Comparison of ENCODE assay signal across 1 cellular context in the genomic region with DNA sequence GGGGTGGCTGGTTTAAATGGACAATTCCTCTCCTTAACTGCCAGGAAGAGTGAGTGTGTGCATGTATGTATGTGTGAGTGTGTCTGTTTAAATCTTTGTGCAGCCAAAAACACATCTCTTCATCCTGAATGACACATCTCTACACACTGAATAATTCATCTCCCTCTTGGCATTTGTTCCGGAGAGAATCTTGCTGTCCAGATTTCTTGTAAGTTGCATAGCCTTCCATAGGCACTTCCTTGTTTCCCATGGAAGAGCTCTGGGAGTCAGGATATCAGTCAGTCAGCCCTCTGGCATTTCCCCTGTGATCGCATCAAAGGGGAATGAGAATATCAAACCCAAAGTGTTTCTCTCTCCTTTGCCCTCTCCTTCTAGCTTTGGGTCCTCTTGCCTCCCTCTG.
TF ChIP-seq lines count a peak whose summit lies in the region.

No MANE protein-coding gene starts in this region.

TF ChIP-seq in HCT116, 20 proteins besides CTCF, POLR2A, EP300 and RAD21 (continued from another document):
- TF ChIP-seq REST (IDR thresholded peaks at IDR 0.05; ENCODE audit: low read depth) (no peak), CBX3 (IDR thresholded peaks at IDR 0.05; ENCODE audit: low read depth) (no peak)
